ENCODE assay signal across 14 cellular contexts in genomic region chr10:108014902-108015177, GRCh38.
DNase-seq lines count a peak whose midpoint lies in the region; ATAC-seq, FAIRE-seq and TF ChIP-seq lines count a peak whose summit lies in the region.
"Had no signal": no experiment of that assay in that cellular context is flagged by ENCODE, and none has a peak within 500 bp of the region (broad histone marks: within the 10 kb centered on the region; RNA-seq: fewer than 3 reads in every experiment).

No MANE protein-coding gene starts in this region.

- peaks cover 6% of the 10 kb centered on the region for H3K9me3 Mint-ChIP-seq in natural killer cell treated with Interleukin-12 subunit alpha and Interleukin-12 subunit beta and Interleukin-15 and Interleukin-18, amount 100 ng/mL, for 72 hours
- H3K9me3 Mint-ChIP-seq in natural killer cell = peaks cover 9 to 13% of the 10 kb centered on the region in 2 donors

- DNase-seq in GM12892 (ENCODE audit: insufficient read length) (no peak), natural killer cell (no peak), NCI-H345 (lab: John Stamatoyannopoulos, UW) (no peak), COLO829 (ENCODE audit: low spot score) (no peak)
- DNase-seq in natural killer cell treated with Interleukin-12 subunit alpha and Interleukin-12 subunit beta and Interleukin-15 and Interleukin-18, amount 100 ng/mL, for 72 hours (ENCODE audit: low spot score) = no peak
- DNase-seq: ACHN; activated CD4-positive, alpha-beta memory T cell treated with anti-CD3 and anti-CD28 coated beads, Interleukin-2, amount 10 ng/mL, durations not matched to agents 7 days and 5 days; dorsolateral prefrontal cortex; SJCRH30 had no signal

- peak; percentile 87 for FAIRE-seq in GM12892 (lab: Jason Lieb, UNC)
- FAIRE-seq: D721Med had no signal

- no peak for TF ChIP-seq POLR2A in GM12892 (IDR thresholded peaks at IDR 0.05; ENCODE audit: low read depth, low read length)

- intact Hi-C loops in natural killer cell (cut with micrococcal nuclease) = no loop called here

- TF ChIP-seq CTCF in natural killer cell (IDR thresholded peaks at IDR 0.05) = no peak

- no peak overlapping the region for H3K27ac Mint-ChIP-seq in natural killer cell treated with Interleukin-12 subunit alpha and Interleukin-12 subunit beta and Interleukin-15 and Interleukin-18, amount 100 ng/mL, for 72 hours
- no peak overlapping the region for H3K27ac Mint-ChIP-seq in natural killer cell
- H3K27ac Mint-ChIP-seq: activated CD4-positive, alpha-beta memory T cell treated with anti-CD3 and anti-CD28 coated beads, Interleukin-2, amount 10 ng/mL, durations not matched to agents 7 days and 5 days; type B pancreatic cell had no signal

- no peak overlapping the region for H3K4me3 Mint-ChIP-seq in natural killer cell treated with Interleukin-12 subunit alpha and Interleukin-12 subunit beta and Interleukin-15 and Interleukin-18, amount 100 ng/mL, for 72 hours
- H3K4me3 Mint-ChIP-seq in natural killer cell = no peak overlapping the region
- H3K4me3 Mint-ChIP-seq: activated CD4-positive, alpha-beta memory T cell treated with anti-CD3 and anti-CD28 coated beads, Interleukin-2, amount 10 ng/mL, durations not matched to agents 7 days and 5 days; type B pancreatic cell had no signal

- peaks cover 5% of the 10 kb centered on the region for H3K36me3 Mint-ChIP-seq in natural killer cell treated with Interleukin-12 subunit alpha and Interleukin-12 subunit beta and Interleukin-15 and Interleukin-18, amount 100 ng/mL, for 72 hours
- peaks cover 16% of the 10 kb centered on the region for H3K36me3 Mint-ChIP-seq in natural killer cell
- H3K36me3 Mint-ChIP-seq: type B pancreatic cell had no signal

- H3K4me1 Mint-ChIP-seq in natural killer cell treated with Interleukin-12 subunit alpha and Interleukin-12 subunit beta and Interleukin-15 and Interleukin-18, amount 100 ng/mL, for 72 hours (ENCODE audit: low read depth in 2 of 2) = no peaks in the 10 kb centered on the region
- no peaks in the 10 kb centered on the region for H3K4me1 Mint-ChIP-seq in natural killer cell

- ATAC-seq in GM19395 (IDR thresholded peaks at IDR 0.05; ENCODE audit: unreplicated experiment) (peak; percentile 74), HG02642 (IDR thresholded peaks at IDR 0.05; ENCODE audit: poor library complexity, unreplicated experiment) (peak; percentile 89), HG03175 (IDR thresholded peaks at IDR 0.05; ENCODE audit: unreplicated experiment) (peak; percentile 90), natural killer cell (no peak)
- ATAC-seq in natural killer cell treated with Interleukin-12 subunit alpha and Interleukin-12 subunit beta and Interleukin-15 and Interleukin-18, amount 100 ng/mL, for 72 hours = no peak

- H3K27me3 Mint-ChIP-seq in natural killer cell treated with Interleukin-12 subunit alpha and Interleukin-12 subunit beta and Interleukin-15 and Interleukin-18, amount 100 ng/mL, for 72 hours = no peaks in the 10 kb centered on the region
- no peaks in the 10 kb centered on the region for H3K27me3 Mint-ChIP-seq in natural killer cell (ENCODE audit: low read depth in 2 of 2)
- H3K27me3 Mint-ChIP-seq: activated CD4-positive, alpha-beta memory T cell treated with anti-CD3 and anti-CD28 coated beads, Interleukin-2, amount 10 ng/mL, durations not matched to agents 7 days and 5 days; type B pancreatic cell had no signal

Comparison
In these comparisons a context has a peak if more than half of its experiments do, and no peak if none do; other contexts are left out.
1. ATAC-seq: peak in GM19395 (single experiment), HG02642 (single experiment) and HG03175 (single experiment); none in natural killer cell treated with Interleukin-12 subunit alpha and Interleukin-12 subunit beta and Interleukin-15 and Interleukin-18, amount 100 ng/mL, for 72 hours (0 of 2) and natural killer cell (0 of 3).